ENCODE assay signal across 8 cellular contexts in genomic region chr12:131681746-131682510, GRCh38. TPM values are rescaled to one million over a fixed set of nuclear protein-coding genes. Genes with fewer than 3 reads are reported as not detected.
DNase-seq lines count a peak whose midpoint lies in the region; ATAC-seq and TF ChIP-seq lines count a peak whose summit lies in the region.
"Not testable (repeated sequence)": the region's sequence is repeated elsewhere in the genome, so short reads cannot be mapped to it uniquely, and the experiment has no call there.

No MANE protein-coding gene starts in this region.

- not testable (repeated sequence) for BruUV-seq in HCT116 (replicated peaks; lab: Mats Ljungman, UMichigan)

- not testable (repeated sequence) for H3K27me3 Mint-ChIP-seq in activated T-helper 17 cell treated with anti-CD3 and anti-CD28 coated beads, Interleukin-2, amount 50 U/mL, for 72 hours; naive thymus-derived CD4-positive, alpha-beta T cell
- H3K27me3 Mint-ChIP-seq in glutamatergic neuron (ENCODE audit: unreplicated experiment), result peaks cover 13% of the 10 kb centered on the region

- 58% methylated on average over 24 of the region's 25 CpGs for WGBS in SK-N-SH (ENCODE audit: low lambda C conversion rate)
- 19 to 38% methylated on average over 8 to 17 of the region's 25 CpGs for WGBS in upper lobe of left lung, 2 donors

- H3K9me3 Mint-ChIP-seq in activated T-helper 17 cell treated with anti-CD3 and anti-CD28 coated beads, Interleukin-2, amount 50 U/mL, for 72 hours; glutamatergic neuron (ENCODE audit: unreplicated experiment); naive thymus-derived CD4-positive, alpha-beta T cell: not testable (repeated sequence)

- peak overlapping the region; percentile 65 for H3K27ac Mint-ChIP-seq in activated T-helper 17 cell treated with anti-CD3 and anti-CD28 coated beads, Interleukin-2, amount 50 U/mL, for 72 hours
- not testable (repeated sequence) for H3K27ac Mint-ChIP-seq in glutamatergic neuron (ENCODE audit: unreplicated experiment)
- H3K27ac Mint-ChIP-seq in naive thymus-derived CD4-positive, alpha-beta T cell, result peak overlapping the region in 2 of 9 donors; percentile 62 to 79

- H3K4me3 ChIP-seq in HCT116 (replicated peaks in 1 of 2; ENCODE audit: low read depth in 1 of 2, low read length in 2 of 2); SK-N-SH (ENCODE audit: low read depth in 2 of 2, low read length in 1 of 2): not testable (repeated sequence)
- peak overlapping the region; percentile 33 for H3K4me3 ChIP-seq in naive thymus-derived CD4-positive, alpha-beta T cell (ENCODE audit: low read length)
- peak overlapping the region in 1 of 4 donors; percentile 28 for H3K4me3 ChIP-seq in upper lobe of left lung

- not testable (repeated sequence) for H3K36me3 Mint-ChIP-seq in activated T-helper 17 cell treated with anti-CD3 and anti-CD28 coated beads, Interleukin-2, amount 50 U/mL, for 72 hours (ENCODE audit: low read depth); glutamatergic neuron (ENCODE audit: unreplicated experiment); naive thymus-derived CD4-positive, alpha-beta T cell

- CTCF ChIA-PET in HCT116 (lab: Charles Lee); SK-N-SH (lab: Yijun Ruan, JAX); naive thymus-derived CD4-positive, alpha-beta T cell (lab: Charles Lee): not testable (repeated sequence)

- POLR2A ChIA-PET in HCT116 (lab: Charles Lee); SK-N-SH (lab: Yijun Ruan, JAX); naive thymus-derived CD4-positive, alpha-beta T cell (lab: Charles Lee): not testable (repeated sequence)

- not testable (repeated sequence) for TF ChIP-seq RAD21 in HCT116 (IDR thresholded peaks at IDR 0.05; ENCODE audit: low read depth); SK-N-SH (IDR thresholded peaks at IDR 0.05; ENCODE audit: low read length)

- H3K27ac ChIP-seq in HCT116 (ENCODE audit: low read depth, low read length); SK-N-SH (ENCODE audit: low read depth in 2 of 2, low read length in 1 of 2); naive thymus-derived CD4-positive, alpha-beta T cell (ENCODE audit: low read depth, low read length); upper lobe of left lung: not testable (repeated sequence)

- not testable (repeated sequence) for H3K4me2 ChIP-seq in HCT116 (ENCODE audit: low read length); SK-N-SH

- ATAC-seq in GM18502 (IDR thresholded peaks at IDR 0.05; ENCODE audit: poor library complexity, unreplicated experiment), result peak; percentile 100
- peak; percentile 100 for ATAC-seq in HCT116
- peak; percentile 94 for ATAC-seq in activated T-helper 17 cell treated with anti-CD3 and anti-CD28 coated beads, Interleukin-2, amount 50 U/mL, for 72 hours (replicated peaks)
- ATAC-seq in naive thymus-derived CD4-positive, alpha-beta T cell, result peak; percentile 98
- ATAC-seq in upper lobe of left lung (ENCODE audit: low FRiP score in 2 of 2), result peak; percentile 87 to 89

- H2AFZ ChIP-seq in HCT116 (ENCODE audit: low read depth, low read length, poor library complexity, severe bottlenecking); SK-N-SH (ENCODE audit: low read depth): not testable (repeated sequence)

- not testable (repeated sequence) for TF ChIP-seq POLR2A in HCT116 (IDR thresholded peaks at IDR 0.05; ENCODE audit: borderline replicate concordance, extremely low read depth, insufficient read depth, insufficient read length); upper lobe of left lung (IDR thresholded peaks at IDR 0.05)

- H3K4me3 Mint-ChIP-seq in activated T-helper 17 cell treated with anti-CD3 and anti-CD28 coated beads, Interleukin-2, amount 50 U/mL, for 72 hours, result peak overlapping the region; percentile 68
- peak overlapping the region; percentile 46 for H3K4me3 Mint-ChIP-seq in glutamatergic neuron (ENCODE audit: unreplicated experiment)
- H3K4me3 Mint-ChIP-seq in naive thymus-derived CD4-positive, alpha-beta T cell, result peak overlapping the region in 7 of 10 donors; percentile 55 to 81 (median 69)

- not testable (repeated sequence) for H3K27me3 ChIP-seq in HCT116 (ENCODE audit: insufficient read depth, low read length); SK-N-SH (ENCODE audit: insufficient read depth); naive thymus-derived CD4-positive, alpha-beta T cell (ENCODE audit: control insufficient read depth in 2 of 2, insufficient read depth in 2 of 2, low read length in 2 of 2); upper lobe of left lung

- H3F3A ChIP-seq in SK-N-SH (replicated peaks; ENCODE audit: insufficient read depth), result not testable (repeated sequence)

- not testable (repeated sequence) for H4K20me1 ChIP-seq in HCT116 (ENCODE audit: insufficient read depth); SK-N-SH (ENCODE audit: insufficient read depth)

- intact Hi-C loops in HCT116 (cut with micrococcal nuclease), result not testable (repeated sequence)
- intact Hi-C loops in naive thymus-derived CD4-positive, alpha-beta T cell (cut with micrococcal nuclease), result loop anchor here in 1 of 2 donors (5.0 kb wide), 1 partner anchor 75 kb away; no protein-coding TSS in a partner anchor

- H3K9ac ChIP-seq in HCT116 (ENCODE audit: low read length); SK-N-SH: not testable (repeated sequence)

- H3K4me1 ChIP-seq in HCT116 (ENCODE audit: control insufficient read depth in 1 of 2, insufficient read depth in 2 of 2, low read length in 2 of 2); SK-N-SH (ENCODE audit: control insufficient read depth in 1 of 2, insufficient read depth in 2 of 2, low read depth in 1 of 2, low read length in 1 of 2); naive thymus-derived CD4-positive, alpha-beta T cell (ENCODE audit: control insufficient read depth in 2 of 2, insufficient read depth in 2 of 2, low read length in 2 of 2); upper lobe of left lung: not testable (repeated sequence)

- not testable (repeated sequence) for H3K79me2 ChIP-seq in HCT116 (ENCODE audit: insufficient read depth, low read length); SK-N-SH (ENCODE audit: insufficient read depth)

- H3K9me2 ChIP-seq in HCT116 (ENCODE audit: insufficient read depth); SK-N-SH: not testable (repeated sequence)

- not testable (repeated sequence) for H3K4me1 Mint-ChIP-seq in activated T-helper 17 cell treated with anti-CD3 and anti-CD28 coated beads, Interleukin-2, amount 50 U/mL, for 72 hours
- H3K4me1 Mint-ChIP-seq in glutamatergic neuron (ENCODE audit: low read depth, unreplicated experiment), result peaks cover 16% of the 10 kb centered on the region
- peaks cover 0 to 17% (median 11%) of the 10 kb centered on the region in 7 donors for H3K4me1 Mint-ChIP-seq in naive thymus-derived CD4-positive, alpha-beta T cell

- H3K36me3 ChIP-seq in HCT116 (ENCODE audit: control insufficient read depth in 1 of 2, insufficient read depth in 2 of 2, low read length in 2 of 2); SK-N-SH (replicated peaks in 1 of 2; ENCODE audit: control insufficient read depth in 1 of 2, insufficient read depth in 2 of 2, low read length in 1 of 2); naive thymus-derived CD4-positive, alpha-beta T cell (ENCODE audit: control insufficient read depth in 2 of 3, insufficient read depth in 3 of 3, low read length in 3 of 3); upper lobe of left lung: not testable (repeated sequence)

- TF ChIP-seq EP300 in SK-N-SH (IDR thresholded peaks at IDR 0.05; ENCODE audit: borderline replicate concordance in 1 of 2, low read depth in 1 of 2, low read length in 1 of 2); upper lobe of left lung (IDR thresholded peaks at IDR 0.05): not testable (repeated sequence)

- not testable (repeated sequence) for TF ChIP-seq CTCF in HCT116 (IDR thresholded peaks at IDR 0.05 in 2 of 3, conservative IDR thresholded peaks at IDR 0.05 in 1 of 3; ENCODE audit: borderline replicate concordance in 1 of 3, insufficient read depth in 1 of 3, low read depth in 2 of 3, low read length in 2 of 3); SK-N-SH (IDR thresholded peaks at IDR 0.05); glutamatergic neuron (IDR thresholded peaks at IDR 0.05; ENCODE audit: partially characterized antibody, unreplicated experiment); upper lobe of left lung (IDR thresholded peaks at IDR 0.05)

- H3K9me3 ChIP-seq in HCT116 (ENCODE audit: control insufficient read depth in 1 of 2, insufficient read depth in 1 of 2, low read depth in 1 of 2, low read length in 2 of 2); SK-N-SH; naive thymus-derived CD4-positive, alpha-beta T cell (ENCODE audit: control insufficient read depth in 2 of 3, low read length in 3 of 3); upper lobe of left lung: not testable (repeated sequence)

- peak; percentile 21 for DNase-seq in HCT116 (ENCODE audit: low read depth, low spot score)
- DNase-seq in LoVo (ENCODE audit: low spot score), result peak; percentile 53
- peak; percentile 16 for DNase-seq in SK-N-SH
- DNase-seq in glutamatergic neuron, result not testable (repeated sequence)
- peak in 7 of 9 donors; percentile 19 to 82 (median 34) for DNase-seq in naive thymus-derived CD4-positive, alpha-beta T cell
- peak; percentile 41 to 71 for DNase-seq in upper lobe of left lung

- RAD21 ChIA-PET in HCT116 (lab: Charles Lee; ENCODE audit: low non-redundant PET in 1 of 2, low total read pairs in 2 of 2, uncharacterized antibody in 2 of 2, unreplicated experiment in 2 of 2), result not testable (repeated sequence)

RNA-seq across cellular contexts. Expression of gene SFSWAP, which starts 29.0 kb away (rescaled TPM):
- total RNA-seq in HCT116 (2021; ENCODE audit: unreplicated experiment) (50.4 TPM), glutamatergic neuron (ENCODE audit: unreplicated experiment) (81.2 TPM), upper lobe of left lung (100 to 1,000 TPM in 1 of 6 donors, 10 to 100 TPM in 5; 33.9 to 136 (median 51.4) TPM)
- polyA plus RNA-seq in HCT116 (2012), result 30.8 and 38.1 TPM in 2 replicates
- 27.9 and 30.3 TPM in 2 replicates for polyA plus RNA-seq in SK-N-SH (2012; rRNA removed)
- polyA plus RNA-seq in SK-N-SH (2012; cell fraction: cytosol; rRNA removed), result 13.5 and 14.0 TPM in 2 replicates
- 155 and 180 TPM in 2 replicates for polyA plus RNA-seq in SK-N-SH (2012; cell fraction: nucleus; rRNA removed)
- 10 to 100 TPM; 44.7 to 55.8 TPM for total RNA-seq in activated T-helper 17 cell treated with anti-CD3 and anti-CD28 coated beads, Interleukin-2, amount 50 U/mL, for 72 hours
- 100 to 1,000 TPM in 2 of 5 experiments, 10 to 100 TPM in 3; 65.6 to 120 (median 98.4) TPM for total RNA-seq in naive thymus-derived CD4-positive, alpha-beta T cell
- 10 to 100 TPM; 16.9 to 23.9 TPM for polyA plus RNA-seq in naive thymus-derived CD4-positive, alpha-beta T cell
